In the genomic region with DNA sequence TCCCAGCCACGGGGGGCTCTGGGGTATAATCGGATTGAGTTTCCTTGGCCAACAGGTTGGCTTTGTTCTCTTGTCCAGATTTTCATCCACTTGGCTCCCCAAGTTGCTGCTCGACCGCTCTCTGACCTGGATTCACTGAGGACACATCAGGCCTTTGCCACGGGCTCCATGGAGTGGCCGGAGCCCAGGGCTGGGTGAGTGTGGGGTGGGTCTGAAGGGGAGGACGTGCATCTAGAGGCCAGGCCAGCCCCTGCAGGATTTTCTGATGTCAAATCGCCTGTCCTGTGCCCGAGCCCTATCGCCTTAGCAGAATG, we compare ENCODE assay signal across 16 cellular contexts.
DNase-seq lines count a peak whose midpoint lies in the region; ATAC-seq and TF ChIP-seq lines count a peak whose summit lies in the region.
"Had no signal": no experiment of that assay in that cellular context is flagged by ENCODE, and none has a peak within 500 bp of the region (broad histone marks: within the 10 kb centered on the region; RNA-seq: fewer than 3 reads in every experiment).

No MANE protein-coding gene starts in this region.

- peaks cover 13 to 57% (median 49%) of the 10 kb centered on the region in 10 experiments for H3K4me1 ChIP-seq in BLaER1 treated with 17β-estradiol and CSF1 and Interleukin-3, amounts not matched to agents 10 nM and 100 nM
- no peaks in the 10 kb centered on the region for H3K4me1 ChIP-seq in upper lobe of right lung

- H3K27me3 ChIP-seq in BLaER1 treated with 17β-estradiol and CSF1 and Interleukin-3, amounts not matched to agents 10 nM and 100 nM = no peaks in the 10 kb centered on the region
- H3K27me3 ChIP-seq in WERI-Rb-1 (ENCODE audit: insufficient read depth, low read depth, severe bottlenecking) (no peaks in the 10 kb centered on the region), upper lobe of right lung (no peaks in the 10 kb centered on the region)

- no peaks in the 10 kb centered on the region for H4K20me1 ChIP-seq in BLaER1 treated with 17β-estradiol and CSF1 and Interleukin-3, amounts not matched to agents 10 nM and 100 nM

- no peaks in the 10 kb centered on the region for H3K9me3 ChIP-seq in BLaER1 treated with 17β-estradiol and CSF1 and Interleukin-3, amounts not matched to agents 10 nM and 100 nM (replicated peaks in 1 of 11)
- H3K9me3 ChIP-seq in WERI-Rb-1 (ENCODE audit: severe bottlenecking) (no peaks in the 10 kb centered on the region), upper lobe of right lung (no peaks in the 10 kb centered on the region)

- no peak overlapping the region for H3K9ac ChIP-seq in BLaER1 treated with 17β-estradiol and CSF1 and Interleukin-3, amounts not matched to agents 10 nM and 100 nM

- TF ChIP-seq CTCF in WERI-Rb-1 (IDR thresholded peaks at IDR 0.05; ENCODE audit: low read depth, low read length) (no peak), upper lobe of right lung (IDR thresholded peaks at IDR 0.05) (no peak)

- no peak overlapping the region for H3K4me3 ChIP-seq in BLaER1 treated with 17β-estradiol and CSF1 and Interleukin-3, amounts not matched to agents 10 nM and 100 nM
- H3K4me3 ChIP-seq in WERI-Rb-1 (ENCODE audit: low read depth, low read length) = peak overlapping the region; percentile 25
- H3K4me3 ChIP-seq in upper lobe of right lung = no peak overlapping the region
- H3K4me3 ChIP-seq: GM23338 had no signal

- no peak for ATAC-seq in upper lobe of right lung
- no peak for ATAC-seq in GM19452 (IDR thresholded peaks at IDR 0.05; ENCODE audit: unreplicated experiment)
- ATAC-seq in activated CD4-positive, CD25-positive, alpha-beta regulatory T cell treated with anti-CD3 and anti-CD28 coated beads, Interleukin-2, amount 50 U/mL, for 24 hours = no peak
- ATAC-seq: GM23338 had no signal

- intact Hi-C loops in upper lobe of right lung (cut with DNase I) = no loop called here

- H3K36me3 ChIP-seq in BLaER1 treated with 17β-estradiol and CSF1 and Interleukin-3, amounts not matched to agents 10 nM and 100 nM = no peaks in the 10 kb centered on the region
- H3K36me3 ChIP-seq in WERI-Rb-1 = no peaks in the 10 kb centered on the region
- no peaks in the 10 kb centered on the region for H3K36me3 ChIP-seq in upper lobe of right lung

- DNase-seq in WERI-Rb-1 (peak; percentile 86), medulla oblongata (ENCODE audit: extremely low spot score) (peak; percentile 6), upper lobe of right lung (peak; percentile 45), NCI-H1694 (lab: John Stamatoyannopoulos, UW) (no peak)
- DNase-seq: 8988T; AML-193; C1 segment of cervical spinal cord; Calu3; CD4-positive, alpha-beta T cell; DMS 273 treated with DMSO at 0.1 percent for 48 hours; H9; IMR-90 had no signal

- H3K4me2 ChIP-seq in BLaER1 treated with 17β-estradiol and CSF1 and Interleukin-3, amounts not matched to agents 10 nM and 100 nM = peak overlapping the region in 8 of 11 experiments; percentile 71 to 83 (median 78); a peak in 16 of 22 replicates
- H3K4me2 ChIP-seq: GM23338 had no signal

- H3K27ac ChIP-seq in BLaER1 treated with 17β-estradiol and CSF1 and Interleukin-3, amounts not matched to agents 10 nM and 100 nM = peak overlapping the region in 2 of 11 experiments; percentile 26 to 43; a peak in 3 of 22 replicates
- H3K27ac ChIP-seq in WERI-Rb-1 = peak overlapping the region; percentile 85
- no peak overlapping the region for H3K27ac ChIP-seq in upper lobe of right lung
